ENCODE assay signal across 8 cellular contexts in genomic region chr6:163170294-163170883, GRCh38.
DNase-seq lines count a peak whose midpoint lies in the region; ATAC-seq, FAIRE-seq and TF ChIP-seq lines count a peak whose summit lies in the region.

No MANE protein-coding gene starts in this region.

- H3K4me3 ChIP-seq in A549 = no peak overlapping the region
- no peak overlapping the region for H3K4me3 ChIP-seq in foreskin fibroblast (ENCODE audit: low read depth in 1 of 2, low read length in 2 of 2)

- no peak overlapping the region for H3K4me2 ChIP-seq in A549

- ATAC-seq in A549 (peak in 1 of 2 experiments; percentile 85; a peak in 3 of 6 replicates), HG02981 (IDR thresholded peaks at IDR 0.05; ENCODE audit: unreplicated experiment) (peak; percentile 86)
- peak; percentile 57 to 73 for ATAC-seq in stimulated activated naive B cell treated with anti-CD40 and anti-IgM and Interleukin-4, amounts not matched to agents 10 μg/mL and 1 μg/mL and 100 μg/mL, for 72 hours (replicated peaks)

- H3K9me3 Mint-ChIP-seq in stimulated activated naive B cell treated with anti-CD40 and anti-IgM and Interleukin-4, amounts not matched to agents 10 μg/mL and 1 μg/mL and 100 μg/mL, for 72 hours = peaks cover 0 to 2% of the 10 kb centered on the region in 2 donors

- TF ChIP-seq CTCF in A549 (IDR thresholded peaks at IDR 0.05) (peak; percentile 25), foreskin fibroblast (IDR thresholded peaks at IDR 0.05; ENCODE audit: low read depth, low read length) (peak; percentile 37)

- no peaks in the 10 kb centered on the region for H3K9me3 ChIP-seq in A549

- no peaks in the 10 kb centered on the region for H3K36me3 Mint-ChIP-seq in stimulated activated naive B cell treated with anti-CD40 and anti-IgM and Interleukin-4, amounts not matched to agents 10 μg/mL and 1 μg/mL and 100 μg/mL, for 72 hours

- 0 out of 5 replicates have a peak, but pooled peaks of 1 of the 2 experiments have one; percentile 28 for TF ChIP-seq RAD21 in A549 (conservative IDR thresholded peaks at IDR 0.05 in 1 of 2, IDR thresholded peaks at IDR 0.05 in 1 of 2)

- no peaks in the 10 kb centered on the region for H3K4me1 Mint-ChIP-seq in stimulated activated naive B cell treated with anti-CD40 and anti-IgM and Interleukin-4, amounts not matched to agents 10 μg/mL and 1 μg/mL and 100 μg/mL, for 72 hours

- H3K4me3 Mint-ChIP-seq in stimulated activated naive B cell treated with anti-CD40 and anti-IgM and Interleukin-4, amounts not matched to agents 10 μg/mL and 1 μg/mL and 100 μg/mL, for 72 hours = no peak overlapping the region

- DNase-seq in A549 (ENCODE audit: low read depth in 1 of 2, low spot score in 1 of 2) = peak; percentile 27 to 36
- peak; percentile 22 for DNase-seq in GM12891 (ENCODE audit: insufficient read length, low spot score)
- DNase-seq in SKM-1 (lab: John Stamatoyannopoulos, UW; ENCODE audit: unreplicated experiment) = peak; percentile 37
- DNase-seq in foreskin fibroblast = no peak
- peak; percentile 23 for DNase-seq in stimulated activated naive B cell treated with anti-CD40 and anti-IgM and Interleukin-4, amounts not matched to agents 10 μg/mL and 1 μg/mL and 100 μg/mL, for 72 hours
- DNase-seq in NCI-H774 (lab: John Stamatoyannopoulos, UW) = no peak
- no peak for DNase-seq in NCI-H128 (lab: John Stamatoyannopoulos, UW; ENCODE audit: unreplicated experiment)

- CTCF ChIA-PET in A549 (lab: Yijun Ruan, JAX) = interaction anchor here (1.0 to 1.7 kb wide), 5 partner anchors 10 to 51 kb away, joined by 3 to 5 read pairs (median 4); no protein-coding TSS in a partner anchor

- no peak for TF ChIP-seq EP300 in A549 (IDR thresholded peaks at IDR 0.05)

- FAIRE-seq in A549 (lab: Jason Lieb, UNC) (no peak), GM12891 (lab: Jason Lieb, UNC) (no peak)

- no peaks in the 10 kb centered on the region for H3K4me1 ChIP-seq in A549

- TF ChIP-seq POLR2A in A549 (IDR thresholded peaks at IDR 0.05; ENCODE audit: low read length) (no peak), GM12891 (IDR thresholded peaks at IDR 0.05; ENCODE audit: low read depth, low read length) (no peak)

- H3K27ac Mint-ChIP-seq in stimulated activated naive B cell treated with anti-CD40 and anti-IgM and Interleukin-4, amounts not matched to agents 10 μg/mL and 1 μg/mL and 100 μg/mL, for 72 hours = no peak overlapping the region

- no peak overlapping the region for H3K27ac ChIP-seq in A549

- H3K27me3 Mint-ChIP-seq in stimulated activated naive B cell treated with anti-CD40 and anti-IgM and Interleukin-4, amounts not matched to agents 10 μg/mL and 1 μg/mL and 100 μg/mL, for 72 hours = peaks cover 0 to 5% of the 10 kb centered on the region in 2 donors

- 56% methylated on average over 12 of the region's 14 CpGs for WGBS in A549 (ENCODE audit: missing lambda C conversion rate)

- POLR2A ChIA-PET in A549 (lab: Yijun Ruan, JAX) = no interaction called here

TF ChIP-seq in A549, 52 proteins besides CTCF, POLR2A, EP300 and RAD21:
- TF ChIP-seq HMGXB4 (CRISPR knock-in tag; IDR thresholded peaks at IDR 0.05; ENCODE audit: borderline replicate concordance) (no peak), SMC3 (IDR thresholded peaks at IDR 0.05) (peak; percentile 21; the same call in 2 of the 3 replicates)

TF ChIP-seq in GM12891, 5 proteins besides CTCF, POLR2A, EP300 and RAD21:
- TF ChIP-seq TAF1 (IDR thresholded peaks at IDR 0.05; ENCODE audit: low read depth, low read length) = no peak
- no peak for TF ChIP-seq PAX5 (IDR thresholded peaks at IDR 0.05; ENCODE audit: insufficient read depth, low read length, severe bottlenecking)
- TF ChIP-seq SPI1 (IDR thresholded peaks at IDR 0.05; ENCODE audit: low read depth, low read length) = no peak
- TF ChIP-seq POLR2AphosphoS5 (IDR thresholded peaks at IDR 0.05; ENCODE audit: low read depth, low read length) = no peak
- no peak for TF ChIP-seq POU2F2 (IDR thresholded peaks at IDR 0.05; ENCODE audit: low read depth, low read length)

Comparison
In these comparisons a context has a peak if more than half of its experiments do, and no peak if none do; other contexts are left out.
1. DNase-seq: peak in A549 (2 of 2), GM12891 (single experiment), SKM-1 (single experiment) and stimulated activated naive B cell treated with anti-CD40 and anti-IgM and Interleukin-4, amounts not matched to agents 10 μg/mL and 1 μg/mL and 100 μg/mL, for 72 hours (single experiment); none in foreskin fibroblast (0 of 2), NCI-H774 (single experiment) and NCI-H128 (single experiment).